ENCODE assay signal across 8 cellular contexts in the genomic region with DNA sequence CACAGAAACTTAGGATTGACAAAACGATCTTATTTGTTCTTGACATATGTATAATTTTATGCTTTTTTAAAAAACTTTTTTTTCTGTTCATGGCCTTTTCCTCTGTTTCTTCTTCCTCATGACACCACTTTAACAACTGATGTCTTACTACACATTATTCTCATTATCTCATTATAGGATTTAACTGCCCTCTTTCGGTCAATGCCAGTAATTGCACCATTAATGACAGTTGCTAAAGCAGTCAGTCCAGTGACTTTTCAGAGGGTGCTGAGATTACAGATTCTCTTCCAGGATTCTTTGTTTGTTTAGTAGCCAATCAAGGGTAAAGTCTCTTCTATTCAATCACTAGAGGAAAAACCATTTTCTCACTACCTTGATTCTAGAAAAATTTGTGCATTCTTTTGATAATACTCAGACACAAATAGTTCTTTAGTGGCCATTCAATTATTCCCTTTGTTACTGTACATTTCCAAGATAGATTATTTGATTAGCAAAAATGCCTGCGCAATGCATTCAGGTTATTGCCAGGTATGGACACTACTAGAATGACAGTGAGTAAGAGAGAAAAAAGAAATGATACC. TPM values are rescaled to one million over a fixed set of nuclear protein-coding genes. Genes with fewer than 3 reads are reported as not detected.
DNase-seq lines count a peak whose midpoint lies in the region; ATAC-seq and TF ChIP-seq lines count a peak whose summit lies in the region.

No MANE protein-coding gene starts in this region.

- TF ChIP-seq CTCF in RWPE2 (IDR thresholded peaks at IDR 0.05; ENCODE audit: poor library complexity, severe bottlenecking) (peak; percentile 57), epithelial cell of proximal tubule (conservative IDR thresholded peaks at IDR 0.05; ENCODE audit: low read depth, low read length) (peak; percentile 76)

- H3K27ac Mint-ChIP-seq in activated naive CD8-positive, alpha-beta T cell = peak overlapping the region; percentile 64
- H3K27ac Mint-ChIP-seq in activated naive CD8-positive, alpha-beta T cell treated with anti-CD3 and anti-CD28 coated beads for 36 hours = no peak overlapping the region
- H3K27ac Mint-ChIP-seq in naive thymus-derived CD4-positive, alpha-beta T cell = peak overlapping the region in 8 of 9 donors; percentile 59 to 78 (median 70)

- no peaks in the 10 kb centered on the region for H3K27me3 ChIP-seq in RWPE2 (ENCODE audit: insufficient read depth, poor library complexity, severe bottlenecking)
- no peaks in the 10 kb centered on the region for H3K27me3 ChIP-seq in naive thymus-derived CD4-positive, alpha-beta T cell (ENCODE audit: control insufficient read depth in 2 of 2, insufficient read depth in 2 of 2, low read length in 2 of 2)

- no peaks in the 10 kb centered on the region for H3K9me3 Mint-ChIP-seq in activated naive CD8-positive, alpha-beta T cell (ENCODE audit: low read depth)
- H3K9me3 Mint-ChIP-seq in activated naive CD8-positive, alpha-beta T cell treated with anti-CD3 and anti-CD28 coated beads for 36 hours = peaks cover 3% of the 10 kb centered on the region
- H3K9me3 Mint-ChIP-seq in naive thymus-derived CD4-positive, alpha-beta T cell = peaks cover 0 to 3% (median 0%) of the 10 kb centered on the region in 11 donors

- ATAC-seq in RWPE2 (ENCODE audit: low read depth) (no peak), HG02571 (IDR thresholded peaks at IDR 0.05; ENCODE audit: unreplicated experiment) (no peak), HG03378 (IDR thresholded peaks at IDR 0.05; ENCODE audit: unreplicated experiment) (no peak)
- ATAC-seq in naive thymus-derived CD4-positive, alpha-beta T cell = peak; percentile 93

- CTCF ChIA-PET in naive thymus-derived CD4-positive, alpha-beta T cell (lab: Charles Lee) = interaction anchor here (0.7 to 15.7 kb wide), 14 partner anchors 10 to 358 kb away, joined by 3 to 287 read pairs (median 4); a partner anchor contains a TSS

- no peaks in the 10 kb centered on the region for H3K36me3 ChIP-seq in RWPE2 (ENCODE audit: low read depth)
- no peaks in the 10 kb centered on the region for H3K36me3 ChIP-seq in naive thymus-derived CD4-positive, alpha-beta T cell (ENCODE audit: control insufficient read depth in 2 of 3, insufficient read depth in 3 of 3, low read length in 3 of 3)

- DNase-seq in activated naive CD8-positive, alpha-beta T cell treated with anti-CD3 and anti-CD28 coated beads for 36 hours = no peak
- DNase-seq in LHCN-M2 (ENCODE audit: low read depth) (peak; percentile 52), RWPE2 (ENCODE audit: low spot score) (no peak), epithelial cell of proximal tubule (ENCODE audit: low read depth) (no peak)
- DNase-seq in naive thymus-derived CD4-positive, alpha-beta T cell = peak in 7 of 9 donors; percentile 37 to 77 (median 67)

- H3K4me3 Mint-ChIP-seq in activated naive CD8-positive, alpha-beta T cell = no peak overlapping the region
- no peak overlapping the region for H3K4me3 Mint-ChIP-seq in activated naive CD8-positive, alpha-beta T cell treated with anti-CD3 and anti-CD28 coated beads for 36 hours
- H3K4me3 Mint-ChIP-seq in naive thymus-derived CD4-positive, alpha-beta T cell = peak overlapping the region in 7 of 10 donors; percentile 3 to 68 (median 47)

- no peak overlapping the region for H3K4me3 ChIP-seq in RWPE2 (ENCODE audit: severe bottlenecking)
- no peak overlapping the region for H3K4me3 ChIP-seq in epithelial cell of proximal tubule (ENCODE audit: low read depth, low read length)
- H3K4me3 ChIP-seq in naive thymus-derived CD4-positive, alpha-beta T cell (ENCODE audit: low read length) = no peak overlapping the region

- peaks cover 6% of the 10 kb centered on the region for H3K36me3 Mint-ChIP-seq in activated naive CD8-positive, alpha-beta T cell
- peaks cover 2% of the 10 kb centered on the region for H3K36me3 Mint-ChIP-seq in activated naive CD8-positive, alpha-beta T cell treated with anti-CD3 and anti-CD28 coated beads for 36 hours
- peaks cover 0 to 6% (median 2%) of the 10 kb centered on the region in 5 donors for H3K36me3 Mint-ChIP-seq in naive thymus-derived CD4-positive, alpha-beta T cell

- POLR2A ChIA-PET in naive thymus-derived CD4-positive, alpha-beta T cell (lab: Charles Lee) = interaction anchor here (0.6 to 5.6 kb wide), 7 partner anchors 10 to 88 kb away, joined by 4 to 105 read pairs (median 5); a partner anchor contains a TSS

- no peak overlapping the region for H3K27ac ChIP-seq in RWPE2 (ENCODE audit: poor library complexity, severe bottlenecking)
- H3K27ac ChIP-seq in naive thymus-derived CD4-positive, alpha-beta T cell (ENCODE audit: low read depth, low read length) = peak overlapping the region; percentile 2

- intact Hi-C loops in naive thymus-derived CD4-positive, alpha-beta T cell (cut with micrococcal nuclease) = loop anchor here (1.0 kb wide), 6 partner anchors 10 to 149 kb away; a partner anchor contains a TSS

- no peaks in the 10 kb centered on the region for H3K9me3 ChIP-seq in RWPE2 (ENCODE audit: severe bottlenecking)
- no peaks in the 10 kb centered on the region for H3K9me3 ChIP-seq in naive thymus-derived CD4-positive, alpha-beta T cell (ENCODE audit: control insufficient read depth in 2 of 3, low read length in 3 of 3)

- no peaks in the 10 kb centered on the region for H3K27me3 Mint-ChIP-seq in activated naive CD8-positive, alpha-beta T cell
- no peaks in the 10 kb centered on the region for H3K27me3 Mint-ChIP-seq in activated naive CD8-positive, alpha-beta T cell treated with anti-CD3 and anti-CD28 coated beads for 36 hours
- H3K27me3 Mint-ChIP-seq in naive thymus-derived CD4-positive, alpha-beta T cell = peaks cover 0 to 19% (median 0%) of the 10 kb centered on the region in 5 donors

- peaks cover 44% of the 10 kb centered on the region for H3K4me1 Mint-ChIP-seq in activated naive CD8-positive, alpha-beta T cell (ENCODE audit: low read depth)
- peaks cover 28% of the 10 kb centered on the region for H3K4me1 Mint-ChIP-seq in activated naive CD8-positive, alpha-beta T cell treated with anti-CD3 and anti-CD28 coated beads for 36 hours
- peaks cover 19 to 61% (median 50%) of the 10 kb centered on the region in 7 donors for H3K4me1 Mint-ChIP-seq in naive thymus-derived CD4-positive, alpha-beta T cell

- H3K4me1 ChIP-seq in RWPE2 (ENCODE audit: insufficient read depth, poor library complexity, severe bottlenecking) = no peaks in the 10 kb centered on the region
- H3K4me1 ChIP-seq in naive thymus-derived CD4-positive, alpha-beta T cell (ENCODE audit: control insufficient read depth in 2 of 2, insufficient read depth in 2 of 2, low read length in 2 of 2) = peaks cover 33 to 40% of the 10 kb centered on the region in 2 donors

RNA-seq across cellular contexts. Expression of a gene that starts 50.1 kb away (rescaled TPM):
- total RNA-seq in activated naive CD8-positive, alpha-beta T cell treated with anti-CD3 and anti-CD28 coated beads for 36 hours = 1 to 10 TPM; 2.2 to 3.7 TPM
- total RNA-seq in LHCN-M2 (2014; rRNA removed) = 0.19 and 0.52 TPM in 2 replicates
- 0.21 TPM for polyA plus RNA-seq in LHCN-M2 (2012)
- total RNA-seq in epithelial cell of proximal tubule = 0.65 and 1.2 TPM in 2 replicates
- 10 to 100 TPM in 3 of 5 experiments, 1 to 10 TPM in 2; 2.8 to 43.8 (median 26.9) TPM for total RNA-seq in naive thymus-derived CD4-positive, alpha-beta T cell
- polyA plus RNA-seq in naive thymus-derived CD4-positive, alpha-beta T cell = 10 to 100 TPM; 11.7 to 18.0 TPM

Comparison
In these comparisons a context has a peak if more than half of its experiments do, and no peak if none do; other contexts are left out.
1. H3K4me3 Mint-ChIP-seq: peak in naive thymus-derived CD4-positive, alpha-beta T cell (7 of 10); none in activated naive CD8-positive, alpha-beta T cell (single experiment) and activated naive CD8-positive, alpha-beta T cell treated with anti-CD3 and anti-CD28 coated beads for 36 hours (single experiment).
2. DNase-seq: peak in LHCN-M2 (single experiment) and naive thymus-derived CD4-positive, alpha-beta T cell (7 of 9); none in activated naive CD8-positive, alpha-beta T cell treated with anti-CD3 and anti-CD28 coated beads for 36 hours (single experiment), RWPE2 (single experiment) and epithelial cell of proximal tubule (single experiment).